In the genomic region with DNA sequence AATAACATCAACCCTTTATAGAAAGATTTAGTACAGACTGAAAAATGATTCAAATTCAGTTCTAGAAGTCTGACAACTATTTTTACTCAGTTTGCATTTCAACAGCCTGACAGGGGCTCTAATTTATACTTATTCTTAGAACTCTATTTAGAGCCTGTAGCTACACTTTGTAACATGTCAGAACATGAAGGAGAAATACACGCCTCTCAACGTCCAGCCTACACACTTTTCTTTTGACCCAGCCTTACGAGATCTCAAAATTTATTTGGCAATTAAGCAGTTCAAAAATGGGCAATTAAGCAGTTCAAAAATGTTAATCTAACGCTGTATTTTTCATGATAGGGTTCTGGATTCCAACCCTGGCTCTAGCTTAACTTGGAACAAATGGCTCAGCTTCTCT, we compare ENCODE assay signal across 31 cellular contexts.
DNase-seq lines count a peak whose midpoint lies in the region; ATAC-seq and TF ChIP-seq lines count a peak whose summit lies in the region.
"Had no signal": no experiment of that assay in that cellular context is flagged by ENCODE, and none has a peak within 500 bp of the region (broad histone marks: within the 10 kb centered on the region; RNA-seq: fewer than 3 reads in every experiment).

No MANE protein-coding gene starts in this region.

- no peak overlapping the region for H3K4me3 Mint-ChIP-seq in activated CD4-positive, alpha-beta T cell treated with anti-CD3 and anti-CD28 coated beads for 36 hours
- no peak overlapping the region for H3K4me3 Mint-ChIP-seq in dendritic cell treated with granulocyte-macrophage colony-stimulating factor and Interleukin-4, amounts not matched to agents 40 ng/mL and 50 ng/mL, for 4 days
- H3K4me3 Mint-ChIP-seq: activated CD8-positive, alpha-beta T cell treated with anti-CD3 and anti-CD28 coated beads, Interleukin-2, amount 10 ng/mL, durations not matched to agents 7 days and 5 days; activated naive CD8-positive, alpha-beta T cell treated with anti-CD3 and anti-CD28 coated beads, Interleukin-2, amount 50 U/mL, for 24 hours; neural crest cell; stimulated activated naive CD8-positive, alpha-beta T cell treated with anti-CD3 and anti-CD28 coated beads, Interleukin-15, amount 100 ng/mL, for 72 hours had no signal

- H3K36me3 Mint-ChIP-seq in activated CD4-positive, alpha-beta T cell treated with anti-CD3 and anti-CD28 coated beads for 36 hours (ENCODE audit: low read depth) = peaks cover 22% of the 10 kb centered on the region
- H3K36me3 Mint-ChIP-seq in dendritic cell treated with granulocyte-macrophage colony-stimulating factor and Interleukin-4, amounts not matched to agents 40 ng/mL and 50 ng/mL, for 4 days (ENCODE audit: low read depth) = peaks cover 100% of the 10 kb centered on the region

- ATAC-seq in activated CD4-positive, alpha-beta T cell treated with anti-CD3 and anti-CD28 coated beads for 36 hours = no peak
- ATAC-seq in GM21447 (IDR thresholded peaks at IDR 0.05; ENCODE audit: unreplicated experiment) = no peak
- ATAC-seq: activated CD8-positive, alpha-beta T cell treated with anti-CD3 and anti-CD28 coated beads, Interleukin-2, amount 10 ng/mL, durations not matched to agents 7 days and 5 days; activated naive CD8-positive, alpha-beta T cell treated with anti-CD3 and anti-CD28 coated beads, Interleukin-2, amount 50 U/mL, for 24 hours; gastroesophageal sphincter; HCT116; pancreas; stimulated activated naive CD8-positive, alpha-beta T cell treated with anti-CD3 and anti-CD28 coated beads, Interleukin-15, amount 100 ng/mL, for 72 hours had no signal

- TF ChIP-seq CTCF in osteoblast (IDR thresholded peaks at IDR 0.05; ENCODE audit: extremely low read depth, low read depth, low read length) = no peak
- TF ChIP-seq CTCF in A673 (conservative IDR thresholded peaks at IDR 0.05; ENCODE audit: low read depth, low read length) = no peak

- no peaks in the 10 kb centered on the region for H3K79me2 ChIP-seq in osteoblast (ENCODE audit: insufficient read depth, low read length)

- H3K4me1 ChIP-seq in osteoblast (ENCODE audit: insufficient read depth, low read length) (peaks cover 34% of the 10 kb centered on the region), A673 (ENCODE audit: insufficient read depth, low read length, poor library complexity, severe bottlenecking) (no peaks in the 10 kb centered on the region)

- H3K27me3 Mint-ChIP-seq in activated CD4-positive, alpha-beta T cell treated with anti-CD3 and anti-CD28 coated beads for 36 hours = no peaks in the 10 kb centered on the region
- H3K27me3 Mint-ChIP-seq in dendritic cell treated with granulocyte-macrophage colony-stimulating factor and Interleukin-4, amounts not matched to agents 40 ng/mL and 50 ng/mL, for 4 days = no peaks in the 10 kb centered on the region
- H3K27me3 Mint-ChIP-seq: activated naive CD8-positive, alpha-beta T cell treated with anti-CD3 and anti-CD28 coated beads, Interleukin-2, amount 50 U/mL, for 24 hours; stimulated activated naive CD8-positive, alpha-beta T cell treated with anti-CD3 and anti-CD28 coated beads, Interleukin-15, amount 100 ng/mL, for 72 hours had no signal

- CTCF ChIA-PET in activated CD4-positive, alpha-beta T cell treated with anti-CD3 and anti-CD28 coated beads for 36 hours (lab: Charles Lee) = interaction anchor here (1.0 to 1.4 kb wide), 2 partner anchors 129 to 132 kb away, joined by 3 read pairs; no protein-coding TSS in a partner anchor
- CTCF ChIA-PET in A673 (lab: Charles Lee) = no interaction called here

- DNase-seq in activated CD4-positive, alpha-beta T cell treated with anti-CD3 and anti-CD28 coated beads for 36 hours = no peak
- no peak for DNase-seq in activated CD4-positive, alpha-beta T cell treated with anti-CD3 and anti-CD28 coated beads, Interleukin-2, amount 50 U/mL, for 48 hours
- DNase-seq in HPDE6-E6E7 (ENCODE audit: extremely low spot score) (peak; percentile 47), osteoblast (ENCODE audit: insufficient read length, low spot score, missing footprints) (peak; percentile 26), A673 (ENCODE audit: low spot score) (no peak), NCI-H128 (lab: John Stamatoyannopoulos, UW; ENCODE audit: unreplicated experiment) (no peak)
- DNase-seq: activated CD4-positive, CD25-positive, alpha-beta regulatory T cell; activated CD8-positive, alpha-beta T cell treated with anti-CD3 and anti-CD28 coated beads, Interleukin-2, amount 10 ng/mL, durations not matched to agents 7 days and 5 days; activated gamma-delta T cell treated with Interleukin-2 at 50 U/mL for 16 hours; activated naive CD8-positive, alpha-beta T cell treated with anti-CD3 and anti-CD28 coated beads, Interleukin-2, amount 50 U/mL, for 24 hours; activated T-cell treated with anti-CD3 and anti-CD28 coated beads for 4 hours; cerebellar nuclear complex; DND-41; GF-D8; IMR-90; NCI-H1694; NCI-H446 treated with DMSO at 0.1 percent for 48 hours; NCI-H774; Peyer's patch; stimulated activated CD4-positive, alpha-beta T cell treated with anti-CD3 and anti-CD28 coated beads, Interleukin-1b, Interleukin-23, amount 100 ng/mL, for 48 hours; stimulated activated naive CD8-positive, alpha-beta T cell treated with anti-CD3 and anti-CD28 coated beads, Interleukin-15, amount 100 ng/mL, for 72 hours; uterus had no signal

- H3K4me3 ChIP-seq in osteoblast (ENCODE audit: insufficient read depth, low read length) = no peak overlapping the region
- no peak overlapping the region for H3K4me3 ChIP-seq in A673 (ENCODE audit: low read depth, low read length, poor library complexity, severe bottlenecking)
- H3K4me3 ChIP-seq: gastroesophageal sphincter, hepatocyte, pancreas, Peyer's patch, right atrium auricular region, thoracic aorta, uterus had no signal

- H3K4me2 ChIP-seq in osteoblast (ENCODE audit: insufficient read depth, low read length) = no peak overlapping the region
- H3K4me2 ChIP-seq: hepatocyte had no signal

- H3K27me3 ChIP-seq in osteoblast (ENCODE audit: insufficient read depth, low read length) (no peaks in the 10 kb centered on the region), A673 (replicated peaks; ENCODE audit: insufficient read depth, low read depth, low read length, poor library complexity) (no peaks in the 10 kb centered on the region)
- H3K27me3 ChIP-seq: gastroesophageal sphincter, hepatocyte, pancreas, Peyer's patch, right atrium auricular region, uterus had no signal

- H3K36me3 ChIP-seq in osteoblast (ENCODE audit: insufficient read depth, low read length) (peaks cover 3% of the 10 kb centered on the region), A673 (ENCODE audit: insufficient read depth, low read length, poor library complexity, severe bottlenecking) (peaks cover 8% of the 10 kb centered on the region)
- H3K36me3 ChIP-seq: uterus had no signal

- H3K27ac ChIP-seq in osteoblast (ENCODE audit: low read depth, low read length) = no peak overlapping the region
- H3K27ac ChIP-seq in A673 (ENCODE audit: low read depth, low read length, poor library complexity, severe bottlenecking) = no peak overlapping the region
- H3K27ac ChIP-seq: hepatocyte, pancreas, Peyer's patch had no signal

- no peaks in the 10 kb centered on the region for H3K9me3 ChIP-seq in osteoblast (ENCODE audit: low read depth, low read length)
- no peaks in the 10 kb centered on the region for H3K9me3 ChIP-seq in A673 (ENCODE audit: low read depth, low read length, poor library complexity, severe bottlenecking)
- H3K9me3 ChIP-seq: gastroesophageal sphincter, pancreas, Peyer's patch, right atrium auricular region, thoracic aorta, uterus had no signal

- intact Hi-C loops in activated CD4-positive, alpha-beta T cell treated with anti-CD3 and anti-CD28 coated beads for 36 hours (cut with DNase I, micrococcal nuclease) = no loop called here
- intact Hi-C loops in dendritic cell treated with granulocyte-macrophage colony-stimulating factor and Interleukin-4, amounts not matched to agents 40 ng/mL and 50 ng/mL, for 4 days (cut with micrococcal nuclease) = no loop called here
- intact Hi-C loops in A673 (cut with micrococcal nuclease; ENCODE audit: unreplicated experiment) = no loop called here

- no TSS peak for BruUV-seq in A673 (replicated peaks; lab: Mats Ljungman, UMichigan)

- H3K27ac Mint-ChIP-seq in activated CD4-positive, alpha-beta T cell treated with anti-CD3 and anti-CD28 coated beads for 36 hours = peak overlapping the region; percentile 11
- peak overlapping the region; percentile 73 for H3K27ac Mint-ChIP-seq in dendritic cell treated with granulocyte-macrophage colony-stimulating factor and Interleukin-4, amounts not matched to agents 40 ng/mL and 50 ng/mL, for 4 days
- H3K27ac Mint-ChIP-seq: activated CD8-positive, alpha-beta T cell treated with anti-CD3 and anti-CD28 coated beads, Interleukin-2, amount 10 ng/mL, durations not matched to agents 7 days and 5 days; activated naive CD8-positive, alpha-beta T cell treated with anti-CD3 and anti-CD28 coated beads, Interleukin-2, amount 50 U/mL, for 24 hours had no signal

- peaks cover 20% of the 10 kb centered on the region for H4K20me1 ChIP-seq in osteoblast (ENCODE audit: insufficient read depth, low read length)

- POLR2A ChIA-PET in activated CD4-positive, alpha-beta T cell treated with anti-CD3 and anti-CD28 coated beads for 36 hours (lab: Charles Lee) = interaction anchor here (0.7 to 1.3 kb wide), 2 partner anchors 125 to 132 kb away, joined by 3 to 4 read pairs; no protein-coding TSS in a partner anchor
- POLR2A ChIA-PET in A673 (lab: Charles Lee; ENCODE audit: low non-redundant PET) = no interaction called here

- H3K9me3 Mint-ChIP-seq in activated CD4-positive, alpha-beta T cell treated with anti-CD3 and anti-CD28 coated beads for 36 hours (ENCODE audit: low read depth) = no peaks in the 10 kb centered on the region
- no peaks in the 10 kb centered on the region for H3K9me3 Mint-ChIP-seq in dendritic cell treated with granulocyte-macrophage colony-stimulating factor and Interleukin-4, amounts not matched to agents 40 ng/mL and 50 ng/mL, for 4 days
- H3K9me3 Mint-ChIP-seq: activated naive CD8-positive, alpha-beta T cell treated with anti-CD3 and anti-CD28 coated beads, Interleukin-2, amount 50 U/mL, for 24 hours; neural crest cell; stimulated activated naive CD8-positive, alpha-beta T cell treated with anti-CD3 and anti-CD28 coated beads, Interleukin-15, amount 100 ng/mL, for 72 hours had no signal

- no peak overlapping the region for H2AFZ ChIP-seq in osteoblast (ENCODE audit: low read length)
- H2AFZ ChIP-seq: hepatocyte had no signal

- H3K4me1 Mint-ChIP-seq in activated CD4-positive, alpha-beta T cell treated with anti-CD3 and anti-CD28 coated beads for 36 hours = no peaks in the 10 kb centered on the region
- H3K4me1 Mint-ChIP-seq in dendritic cell treated with granulocyte-macrophage colony-stimulating factor and Interleukin-4, amounts not matched to agents 40 ng/mL and 50 ng/mL, for 4 days (ENCODE audit: low read depth) = peaks cover 82% of the 10 kb centered on the region
- H3K4me1 Mint-ChIP-seq: activated naive CD8-positive, alpha-beta T cell treated with anti-CD3 and anti-CD28 coated beads, Interleukin-2, amount 50 U/mL, for 24 hours; stimulated activated naive CD8-positive, alpha-beta T cell treated with anti-CD3 and anti-CD28 coated beads, Interleukin-15, amount 100 ng/mL, for 72 hours had no signal

Comparison
In these comparisons a context has a peak if more than half of its experiments do, and no peak if none do; other contexts are left out.
1. DNase-seq: peak in HPDE6-E6E7 (single experiment) and osteoblast (single experiment); none in activated CD4-positive, alpha-beta T cell treated with anti-CD3 and anti-CD28 coated beads for 36 hours (single experiment), activated CD4-positive, alpha-beta T cell treated with anti-CD3 and anti-CD28 coated beads, Interleukin-2, amount 50 U/mL, for 48 hours (0 of 2), A673 (single experiment) and NCI-H128 (single experiment).